In the genomic region with DNA sequence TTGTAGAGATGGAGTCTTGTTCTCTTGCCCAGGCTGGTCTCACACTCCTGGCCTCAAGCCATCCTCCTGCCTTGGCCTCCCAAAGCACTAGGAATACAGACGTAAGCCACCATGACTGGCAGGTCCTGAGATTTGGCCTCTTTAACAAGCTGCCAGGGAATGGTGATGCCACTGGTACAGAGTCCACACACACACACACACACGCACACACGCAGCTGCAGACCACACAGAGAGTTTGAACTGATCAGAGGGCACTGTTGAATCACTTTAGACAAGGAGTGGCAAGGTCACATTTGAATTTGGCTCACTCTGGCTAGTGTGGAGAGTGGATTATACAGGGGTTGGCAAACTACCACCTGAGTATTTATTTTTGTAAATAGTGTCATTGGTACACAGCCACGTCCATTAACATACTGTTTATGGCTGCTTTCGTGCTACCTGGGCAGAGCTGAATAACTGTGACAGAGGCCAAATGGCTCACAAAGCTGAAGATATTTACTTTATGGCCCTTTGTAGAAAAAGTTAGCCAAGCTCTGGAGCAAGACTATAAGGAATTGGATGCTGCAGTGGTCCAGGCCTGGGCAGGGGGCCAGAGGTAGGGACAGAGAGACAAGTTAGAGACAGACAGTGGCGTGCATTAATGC, we compare ENCODE assay signal across 1 cellular context.
TF ChIP-seq lines count a peak whose summit lies in the region.

No MANE protein-coding gene starts in this region.

TF ChIP-seq in A549, 52 proteins besides CTCF, POLR2A, EP300 and RAD21 (continued from another document):
- TF ChIP-seq, protein P1, sequence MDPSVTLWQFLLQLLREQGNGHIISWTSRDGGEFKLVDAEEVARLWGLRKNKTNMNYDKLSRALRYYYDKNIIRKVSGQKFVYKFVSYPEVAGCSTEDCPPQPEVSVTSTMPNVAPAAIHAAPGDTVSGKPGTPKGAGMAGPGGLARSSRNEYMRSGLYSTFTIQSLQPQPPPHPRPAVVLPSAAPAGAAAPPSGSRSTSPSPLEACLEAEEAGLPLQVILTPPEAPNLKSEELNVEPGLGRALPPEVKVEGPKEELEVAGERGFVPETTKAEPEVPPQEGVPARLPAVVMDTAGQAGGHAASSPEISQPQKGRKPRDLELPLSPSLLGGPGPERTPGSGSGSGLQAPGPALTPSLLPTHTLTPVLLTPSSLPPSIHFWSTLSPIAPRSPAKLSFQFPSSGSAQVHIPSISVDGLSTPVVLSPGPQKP (IDR thresholded peaks at IDR 0.05; ENCODE audit: low read depth, low read length) = no peak
- TF ChIP-seq BHLHE40 (IDR thresholded peaks at IDR 0.05; ENCODE audit: low read depth, low read length) (no peak), PHF8 (IDR thresholded peaks at IDR 0.05; ENCODE audit: borderline replicate concordance, low read depth) (no peak), MAFK (IDR thresholded peaks at IDR 0.05; ENCODE audit: partially characterized antibody) (peak; percentile 5), HOXA7 (CRISPR knock-in tag; IDR thresholded peaks at IDR 0.05) (no peak), NR3C1 (IDR thresholded peaks at IDR 0.05) (no peak), FOXS1 (CRISPR knock-in tag; IDR thresholded peaks at IDR 0.05) (no peak), CHD2 (IDR thresholded peaks at IDR 0.05; ENCODE audit: low read length, partially characterized antibody) (no peak), JUNB (IDR thresholded peaks at IDR 0.05) (peak; percentile 77), CEBPB (IDR thresholded peaks at IDR 0.05) (peak in 1 of 2 experiments; percentile 46; a peak in 1 of 4 replicates), ESRRA (IDR thresholded peaks at IDR 0.05; ENCODE audit: borderline replicate concordance, low read length) (peak; percentile 96)
- TF ChIP-seq, protein P2, sequence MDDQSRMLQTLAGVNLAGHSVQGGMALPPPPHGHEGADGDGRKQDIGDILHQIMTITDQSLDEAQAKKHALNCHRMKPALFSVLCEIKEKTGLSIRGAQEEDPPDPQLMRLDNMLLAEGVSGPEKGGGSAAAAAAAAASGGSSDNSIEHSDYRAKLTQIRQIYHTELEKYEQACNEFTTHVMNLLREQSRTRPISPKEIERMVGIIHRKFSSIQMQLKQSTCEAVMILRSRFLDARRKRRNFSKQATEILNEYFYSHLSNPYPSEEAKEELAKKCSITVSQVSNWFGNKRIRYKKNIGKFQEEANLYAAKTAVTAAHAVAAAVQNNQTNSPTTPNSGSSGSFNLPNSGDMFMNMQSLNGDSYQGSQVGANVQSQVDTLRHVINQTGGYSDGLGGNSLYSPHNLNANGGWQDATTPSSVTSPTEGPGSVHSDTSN (IDR thresholded peaks at IDR 0.05) = no peak
- TF ChIP-seq, protein P3, sequence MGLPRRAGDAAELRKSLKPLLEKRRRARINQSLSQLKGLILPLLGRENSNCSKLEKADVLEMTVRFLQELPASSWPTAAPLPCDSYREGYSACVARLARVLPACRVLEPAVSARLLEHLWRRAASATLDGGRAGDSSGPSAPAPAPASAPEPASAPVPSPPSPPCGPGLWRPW (IDR thresholded peaks at IDR 0.05) = peak; percentile 66
- TF ChIP-seq, protein P4, sequence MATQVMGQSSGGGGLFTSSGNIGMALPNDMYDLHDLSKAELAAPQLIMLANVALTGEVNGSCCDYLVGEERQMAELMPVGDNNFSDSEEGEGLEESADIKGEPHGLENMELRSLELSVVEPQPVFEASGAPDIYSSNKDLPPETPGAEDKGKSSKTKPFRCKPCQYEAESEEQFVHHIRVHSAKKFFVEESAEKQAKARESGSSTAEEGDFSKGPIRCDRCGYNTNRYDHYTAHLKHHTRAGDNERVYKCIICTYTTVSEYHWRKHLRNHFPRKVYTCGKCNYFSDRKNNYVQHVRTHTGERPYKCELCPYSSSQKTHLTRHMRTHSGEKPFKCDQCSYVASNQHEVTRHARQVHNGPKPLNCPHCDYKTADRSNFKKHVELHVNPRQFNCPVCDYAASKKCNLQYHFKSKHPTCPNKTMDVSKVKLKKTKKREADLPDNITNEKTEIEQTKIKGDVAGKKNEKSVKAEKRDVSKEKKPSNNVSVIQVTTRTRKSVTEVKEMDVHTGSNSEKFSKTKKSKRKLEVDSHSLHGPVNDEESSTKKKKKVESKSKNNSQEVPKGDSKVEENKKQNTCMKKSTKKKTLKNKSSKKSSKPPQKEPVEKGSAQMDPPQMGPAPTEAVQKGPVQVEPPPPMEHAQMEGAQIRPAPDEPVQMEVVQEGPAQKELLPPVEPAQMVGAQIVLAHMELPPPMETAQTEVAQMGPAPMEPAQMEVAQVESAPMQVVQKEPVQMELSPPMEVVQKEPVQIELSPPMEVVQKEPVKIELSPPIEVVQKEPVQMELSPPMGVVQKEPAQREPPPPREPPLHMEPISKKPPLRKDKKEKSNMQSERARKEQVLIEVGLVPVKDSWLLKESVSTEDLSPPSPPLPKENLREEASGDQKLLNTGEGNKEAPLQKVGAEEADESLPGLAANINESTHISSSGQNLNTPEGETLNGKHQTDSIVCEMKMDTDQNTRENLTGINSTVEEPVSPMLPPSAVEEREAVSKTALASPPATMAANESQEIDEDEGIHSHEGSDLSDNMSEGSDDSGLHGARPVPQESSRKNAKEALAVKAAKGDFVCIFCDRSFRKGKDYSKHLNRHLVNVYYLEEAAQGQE (IDR thresholded peaks at IDR 0.05) = no peak
- TF ChIP-seq, protein P5, sequence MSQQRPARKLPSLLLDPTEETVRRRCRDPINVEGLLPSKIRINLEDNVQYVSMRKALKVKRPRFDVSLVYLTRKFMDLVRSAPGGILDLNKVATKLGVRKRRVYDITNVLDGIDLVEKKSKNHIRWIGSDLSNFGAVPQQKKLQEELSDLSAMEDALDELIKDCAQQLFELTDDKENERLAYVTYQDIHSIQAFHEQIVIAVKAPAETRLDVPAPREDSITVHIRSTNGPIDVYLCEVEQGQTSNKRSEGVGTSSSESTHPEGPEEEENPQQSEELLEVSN (IDR thresholded peaks at IDR 0.05; ENCODE audit: borderline replicate concordance, low read depth) = no peak
- TF ChIP-seq, protein P6, sequence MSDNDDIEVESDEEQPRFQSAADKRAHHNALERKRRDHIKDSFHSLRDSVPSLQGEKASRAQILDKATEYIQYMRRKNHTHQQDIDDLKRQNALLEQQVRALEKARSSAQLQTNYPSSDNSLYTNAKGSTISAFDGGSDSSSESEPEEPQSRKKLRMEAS (IDR thresholded peaks at IDR 0.05) = peak; percentile 55
TF ChIP-seq in A549: peak in this region for 12.
